Comparison of ENCODE assay signal across 1 cellular context in genomic region chr18:41320090-41320489, GRCh38.
TF ChIP-seq lines count a peak whose summit lies in the region.

No MANE protein-coding gene starts in this region.

TF ChIP-seq in GM23338, 12 proteins besides CTCF, POLR2A, EP300 and RAD21:
- TF ChIP-seq, protein P1, sequence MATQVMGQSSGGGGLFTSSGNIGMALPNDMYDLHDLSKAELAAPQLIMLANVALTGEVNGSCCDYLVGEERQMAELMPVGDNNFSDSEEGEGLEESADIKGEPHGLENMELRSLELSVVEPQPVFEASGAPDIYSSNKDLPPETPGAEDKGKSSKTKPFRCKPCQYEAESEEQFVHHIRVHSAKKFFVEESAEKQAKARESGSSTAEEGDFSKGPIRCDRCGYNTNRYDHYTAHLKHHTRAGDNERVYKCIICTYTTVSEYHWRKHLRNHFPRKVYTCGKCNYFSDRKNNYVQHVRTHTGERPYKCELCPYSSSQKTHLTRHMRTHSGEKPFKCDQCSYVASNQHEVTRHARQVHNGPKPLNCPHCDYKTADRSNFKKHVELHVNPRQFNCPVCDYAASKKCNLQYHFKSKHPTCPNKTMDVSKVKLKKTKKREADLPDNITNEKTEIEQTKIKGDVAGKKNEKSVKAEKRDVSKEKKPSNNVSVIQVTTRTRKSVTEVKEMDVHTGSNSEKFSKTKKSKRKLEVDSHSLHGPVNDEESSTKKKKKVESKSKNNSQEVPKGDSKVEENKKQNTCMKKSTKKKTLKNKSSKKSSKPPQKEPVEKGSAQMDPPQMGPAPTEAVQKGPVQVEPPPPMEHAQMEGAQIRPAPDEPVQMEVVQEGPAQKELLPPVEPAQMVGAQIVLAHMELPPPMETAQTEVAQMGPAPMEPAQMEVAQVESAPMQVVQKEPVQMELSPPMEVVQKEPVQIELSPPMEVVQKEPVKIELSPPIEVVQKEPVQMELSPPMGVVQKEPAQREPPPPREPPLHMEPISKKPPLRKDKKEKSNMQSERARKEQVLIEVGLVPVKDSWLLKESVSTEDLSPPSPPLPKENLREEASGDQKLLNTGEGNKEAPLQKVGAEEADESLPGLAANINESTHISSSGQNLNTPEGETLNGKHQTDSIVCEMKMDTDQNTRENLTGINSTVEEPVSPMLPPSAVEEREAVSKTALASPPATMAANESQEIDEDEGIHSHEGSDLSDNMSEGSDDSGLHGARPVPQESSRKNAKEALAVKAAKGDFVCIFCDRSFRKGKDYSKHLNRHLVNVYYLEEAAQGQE (IDR thresholded peaks at IDR 0.05; ENCODE audit: unreplicated experiment): no peak
- TF ChIP-seq ZNF331 (CRISPR knock-in tag; IDR thresholded peaks at IDR 0.05; ENCODE audit: low read depth): no peak
- TF ChIP-seq JUNB (IDR thresholded peaks at IDR 0.05; ENCODE audit: unreplicated experiment): no peak
- TF ChIP-seq EZH2 (IDR thresholded peaks at IDR 0.05; ENCODE audit: low read depth, unreplicated experiment): no peak
